ENCODE assay signal across 6 cellular contexts in the genomic region with DNA sequence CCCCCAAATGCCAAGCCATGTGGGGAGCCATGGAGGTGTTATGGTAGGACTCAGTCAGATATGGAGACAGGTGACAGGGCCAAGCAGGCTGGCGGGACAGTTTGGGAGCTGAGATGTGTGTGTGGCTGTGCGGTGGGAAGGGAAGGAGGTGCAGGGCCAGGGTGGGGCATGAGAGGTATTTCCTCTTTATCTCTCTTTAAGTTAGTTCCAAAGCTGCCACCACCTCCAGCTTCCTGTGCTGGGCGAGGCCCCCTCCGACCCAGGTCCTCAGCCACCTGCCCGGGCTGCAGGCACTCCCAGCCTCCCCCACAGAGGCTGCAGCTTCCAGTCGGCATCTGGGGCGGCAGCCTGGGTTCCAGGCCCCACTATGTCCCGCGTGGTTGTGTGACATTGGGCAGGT. TPM values are rescaled to one million over a fixed set of nuclear protein-coding genes. Genes with fewer than 3 reads are reported as not detected.
"Had no signal": no experiment of that assay in that cellular context is flagged by ENCODE, and none has a peak within 500 bp of the region (broad histone marks: within the 10 kb centered on the region; RNA-seq: fewer than 3 reads in every experiment).

No MANE protein-coding gene starts in this region.

RNA-seq across cellular contexts. Expression of a gene that starts 6.4 kb away (rescaled TPM):
- total RNA-seq: ascending aorta, chondrocyte, LHCN-M2, NCI-H460, SK-MEL-5 had no signal
- polyA plus RNA-seq: cardiac muscle cell had no signal
